In the genomic region with DNA sequence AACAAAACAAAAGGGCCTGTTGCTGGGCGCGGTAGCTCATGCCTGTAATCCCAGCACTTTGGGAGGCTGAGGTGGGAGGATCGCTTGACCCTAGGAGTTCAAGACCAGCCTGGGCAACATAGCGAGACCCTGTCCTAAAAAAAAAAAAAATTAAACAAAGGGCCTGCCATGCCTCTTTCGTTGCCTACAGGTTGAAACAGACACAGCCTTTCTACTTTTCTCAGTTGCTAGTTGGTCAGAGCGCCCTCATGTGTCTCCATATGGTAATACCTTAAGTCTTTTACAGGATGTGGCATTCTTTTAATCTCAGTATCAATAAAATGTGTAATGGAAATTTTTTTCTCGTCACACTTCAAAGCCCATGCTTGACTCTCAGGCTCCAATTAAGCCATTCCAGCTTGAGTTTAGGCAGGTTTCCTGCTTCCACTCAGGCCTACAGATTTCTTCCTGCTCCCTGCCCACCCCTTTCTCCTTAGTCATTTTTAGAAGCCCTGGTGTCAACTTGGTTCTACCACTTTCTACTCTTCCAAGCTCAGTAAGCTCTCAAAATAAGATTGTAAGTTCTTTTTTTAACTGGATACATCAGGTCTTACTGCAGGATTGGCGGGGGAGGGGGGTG, we compare ENCODE assay signal across 8 cellular contexts. TPM values are rescaled to one million over a fixed set of nuclear protein-coding genes. Genes with fewer than 3 reads are reported as not detected.
A peak's percentile ranks its signal among the peaks of the same experiment; 100 is the strongest.
DNase-seq lines count a peak whose midpoint lies in the region; ATAC-seq and TF ChIP-seq lines count a peak whose summit lies in the region.

No MANE protein-coding gene starts in this region.

- no peaks in the 10 kb centered on the region for H3K79me2 ChIP-seq in trophoblast cell (ENCODE audit: control insufficient read depth, insufficient read depth, low read length, poor library complexity)

- no peak overlapping the region for H2AFZ ChIP-seq in trophoblast cell (ENCODE audit: insufficient read depth, low read length, poor library complexity)

- no peaks in the 10 kb centered on the region for H3K36me3 ChIP-seq in trophoblast cell (ENCODE audit: control insufficient read depth in 1 of 2, insufficient read depth in 2 of 2, low read length in 2 of 2)

- no peak overlapping the region for H3K4me3 ChIP-seq in trophoblast cell (ENCODE audit: low read depth, low read length)

- H2BK120ac ChIP-seq in trophoblast cell (ENCODE audit: insufficient read depth, low read length, poor library complexity), result no peak overlapping the region

- H3K14ac ChIP-seq in trophoblast cell (ENCODE audit: low read length), result no peak overlapping the region

- H3K23ac ChIP-seq in trophoblast cell (ENCODE audit: low read length), result no peak overlapping the region

- TF ChIP-seq POLR2A in GM18505 (IDR thresholded peaks at IDR 0.05; ENCODE audit: borderline replicate concordance, extremely low read depth, insufficient read depth, insufficient read length), result no peak

- H4K12ac ChIP-seq in trophoblast cell (ENCODE audit: low read depth, low read length), result no peak overlapping the region

- TF ChIP-seq CTCF in VCaP (conservative IDR thresholded peaks at IDR 0.05), result peak; percentile 44

- peaks cover 3% of the 10 kb centered on the region for H3K79me1 ChIP-seq in trophoblast cell (ENCODE audit: low read length)

- H3K27ac ChIP-seq in VCaP, result no peak overlapping the region
- no peak overlapping the region for H3K27ac ChIP-seq in trophoblast cell (ENCODE audit: low read depth, low read length)

- no peaks in the 10 kb centered on the region for H3K9me3 ChIP-seq in trophoblast cell (ENCODE audit: insufficient read depth, low read depth, low read length)

- H4K91ac ChIP-seq in trophoblast cell (ENCODE audit: low read depth, low read length), result no peak overlapping the region

- ATAC-seq in GM18858 (IDR thresholded peaks at IDR 0.05; ENCODE audit: unreplicated experiment) (no peak), GM18505 (IDR thresholded peaks at IDR 0.05; ENCODE audit: unreplicated experiment) (no peak)

- no peak overlapping the region for H2AK5ac ChIP-seq in trophoblast cell (ENCODE audit: low read length)

- H3K9ac ChIP-seq in trophoblast cell (ENCODE audit: low read length), result no peak overlapping the region

- no peak overlapping the region for H3K18ac ChIP-seq in trophoblast cell (ENCODE audit: low read length)

- H4K8ac ChIP-seq in trophoblast cell (ENCODE audit: low read depth, low read length), result no peak overlapping the region

- H2BK5ac ChIP-seq in trophoblast cell (ENCODE audit: low read depth, low read length, poor library complexity), result no peak overlapping the region

- no peaks in the 10 kb centered on the region for H3K27me3 ChIP-seq in trophoblast cell (ENCODE audit: insufficient read depth, low read length)

- DNase-seq in activated CD8-positive, alpha-beta memory T cell treated with anti-CD3 and anti-CD28 coated beads for 1 hour (ENCODE audit: extremely low read depth in 1 of 2, low read depth in 1 of 2), result peak; percentile 17 to 24
- DNase-seq in activated CD8-positive, alpha-beta memory T cell treated with anti-CD3 and anti-CD28 coated beads, Interleukin-2, amount 50 U/mL, for 4 hours, result no peak
- DNase-seq in NCI-H1694 treated with DMSO at 0.1 percent for 48 hours (lab: John Stamatoyannopoulos, UW), result peak; percentile 17
- DNase-seq in effector CD4-positive, alpha-beta T cell, result peak; percentile 53
- DNase-seq in trophoblast cell, result peak; percentile 51 to 87

- H3K4me2 ChIP-seq in trophoblast cell (ENCODE audit: low read length), result no peak overlapping the region

- no peak overlapping the region for H3K4ac ChIP-seq in trophoblast cell (ENCODE audit: low read depth, low read length)

- peaks cover 4 to 6% of the 10 kb centered on the region in 2 experiments for H3K4me1 ChIP-seq in trophoblast cell (ENCODE audit: control insufficient read depth in 1 of 2, insufficient read depth in 2 of 2, low read length in 2 of 2)

- no peak overlapping the region for H2BK12ac ChIP-seq in trophoblast cell (ENCODE audit: low read length)

- no CpG with 5 or more reads among the region's 8 CpGs for WGBS in trophoblast cell (ENCODE audit: extremely low coverage, insufficient coverage, insufficient read length)

RNA-seq across cellular contexts. Expression of a gene that starts 4.6 kb away (rescaled TPM):
- polyA plus RNA-seq in trophoblast cell (2013), result 0.65 and 0.77 TPM in 2 replicates

RNA-seq across cellular contexts. Expression of a gene that starts 37.7 kb away (rescaled TPM):
- 4,540 and 4,605 TPM in 2 replicates for polyA plus RNA-seq in trophoblast cell (2013)
